In the genomic region with DNA sequence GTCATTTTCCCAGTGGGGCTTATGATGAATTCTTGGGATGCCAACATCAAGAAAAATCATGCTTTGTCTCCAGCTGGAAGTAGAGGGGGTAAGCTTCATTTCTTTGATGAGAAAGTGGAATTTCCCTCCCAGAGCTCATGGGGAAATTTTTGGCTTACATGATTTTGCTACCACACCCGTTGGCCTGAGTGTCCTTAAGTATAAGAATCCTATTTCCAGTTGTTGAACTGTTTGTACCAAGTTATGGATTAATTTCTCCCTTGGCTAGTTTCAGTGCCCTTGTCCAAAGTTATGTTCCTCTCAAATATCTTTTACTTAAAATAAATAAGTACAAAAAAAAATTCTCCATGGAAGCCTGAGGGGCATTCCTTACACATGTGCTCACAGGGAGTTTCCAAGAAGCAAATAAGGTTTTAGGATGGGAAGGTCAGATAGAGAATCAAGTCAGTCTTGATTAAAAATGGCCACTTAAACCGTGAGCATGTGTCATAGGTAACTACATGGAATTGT, we compare ENCODE assay signal across 1 cellular context.
TF ChIP-seq lines count a peak whose summit lies in the region.

No MANE protein-coding gene starts in this region.

TF ChIP-seq in A549, 52 proteins besides CTCF, POLR2A, EP300 and RAD21 (continued from another document):
- TF ChIP-seq E2F6 (IDR thresholded peaks at IDR 0.05; ENCODE audit: borderline replicate concordance, low read depth) (no peak), GATA3 (IDR thresholded peaks at IDR 0.05; ENCODE audit: borderline replicate concordance) (peak; percentile 58; the same call in 1 of the 2 replicates), MYC (IDR thresholded peaks at IDR 0.05; ENCODE audit: borderline replicate concordance, low read length) (no peak), JUNB (IDR thresholded peaks at IDR 0.05) (no peak), CHD2 (IDR thresholded peaks at IDR 0.05; ENCODE audit: low read length, partially characterized antibody) (no peak), FOSL2 (IDR thresholded peaks at IDR 0.05) (no peak), FOSL2 (CRISPR knock-in tag; IDR thresholded peaks at IDR 0.05) (peak; percentile 39; the same call in 1 of the 2 replicates), BCL3 (IDR thresholded peaks at IDR 0.05) (no peak), HOXA7 (CRISPR knock-in tag; IDR thresholded peaks at IDR 0.05) (no peak), KDM5A (IDR thresholded peaks at IDR 0.05) (no peak), HEYL (CRISPR knock-in tag; IDR thresholded peaks at IDR 0.05) (no peak), CHD4 (IDR thresholded peaks at IDR 0.05; ENCODE audit: borderline replicate concordance) (no peak), ZC3H11A (IDR thresholded peaks at IDR 0.05) (no peak), SREBF2 (IDR thresholded peaks at IDR 0.05) (no peak), NFE2L2 (conservative IDR thresholded peaks at IDR 0.05; ENCODE audit: low read length) (no peak), JUN (IDR thresholded peaks at IDR 0.05) (peak in 1 of 2 experiments; percentile 44; a peak in 2 of 5 replicates)
